In genomic region chrX:153793291-153793690, GRCh38 we compare ENCODE assay signal across 8 cellular contexts. TPM values are rescaled to one million over a fixed set of nuclear protein-coding genes. Genes with fewer than 3 reads are reported as not detected.
DNase-seq lines count a peak whose midpoint lies in the region; ATAC-seq and TF ChIP-seq lines count a peak whose summit lies in the region.

No MANE protein-coding gene starts in this region.

- TF ChIP-seq CTCF in AG10803 (conservative IDR thresholded peaks at IDR 0.05; ENCODE audit: low read length) (no peak), mammary epithelial cell (conservative IDR thresholded peaks at IDR 0.05 in 1 of 2, IDR thresholded peaks at IDR 0.05 in 1 of 2; ENCODE audit: extremely low read depth in 1 of 2, insufficient read depth in 1 of 2, low read depth in 1 of 2, low read length in 2 of 2) (no peak)

- H3K27me3 ChIP-seq in mammary epithelial cell (ENCODE audit: insufficient read depth, low read length) (no peaks in the 10 kb centered on the region), mononuclear cell (ENCODE audit: insufficient read depth, low read length) (no peaks in the 10 kb centered on the region)

- peaks cover 4% of the 10 kb centered on the region for H3K9me3 ChIP-seq in mammary epithelial cell (replicated peaks; ENCODE audit: insufficient read depth, low read length)
- no peaks in the 10 kb centered on the region for H3K9me3 ChIP-seq in mononuclear cell (ENCODE audit: low read depth, low read length)

- H3K27me3 Mint-ChIP-seq in IgD-negative memory B cell, result peaks cover 2% of the 10 kb centered on the region

- peak overlapping the region; percentile 92 for H2AFZ ChIP-seq in mammary epithelial cell (ENCODE audit: low read depth, low read length)

- peak overlapping the region; percentile 81 for H3K9ac ChIP-seq in mammary epithelial cell (ENCODE audit: insufficient read depth, low read length)

- H3K4me3 Mint-ChIP-seq in IgD-negative memory B cell, result peak overlapping the region; percentile 83 to 95 (median 90)

- no peaks in the 10 kb centered on the region for H3K36me3 Mint-ChIP-seq in IgD-negative memory B cell

- H3K9me3 Mint-ChIP-seq in IgD-negative memory B cell, result no peaks in the 10 kb centered on the region

- H4K20me1 ChIP-seq in mammary epithelial cell (ENCODE audit: insufficient read depth, low read length), result no peaks in the 10 kb centered on the region

- H3K27ac ChIP-seq in mammary epithelial cell (ENCODE audit: insufficient read depth, low read depth, low read length), result peak overlapping the region; percentile 89

- DNase-seq in AG10803 (ENCODE audit: low read depth) (no peak), mammary epithelial cell (no peak), NCI-H69 (lab: John Stamatoyannopoulos, UW) (no peak), NCI-H1436 treated with DMSO at 0.1 percent for 48 hours (lab: John Stamatoyannopoulos, UW) (no peak)

- 33% methylated on average over 7 of the region's 7 CpGs for WGBS in mammary epithelial cell (ENCODE audit: low coverage, missing lambda C conversion rate)

- intact Hi-C loops in mammary epithelial cell (cut with micrococcal nuclease), result no loop called here

- peak overlapping the region; percentile 80 for H3K4me3 ChIP-seq in AG10803 (ENCODE audit: low read length)
- H3K4me3 ChIP-seq in mammary epithelial cell (replicated peaks in 1 of 3; ENCODE audit: insufficient read depth in 1 of 3, low read depth in 2 of 3, low read length in 3 of 3), result peak overlapping the region; percentile 49 to 87 (median 70)
- peak overlapping the region; percentile 64 for H3K4me3 ChIP-seq in mononuclear cell (ENCODE audit: low read length)

- H3K36me3 ChIP-seq in mammary epithelial cell (ENCODE audit: insufficient read depth, low read length), result no peaks in the 10 kb centered on the region

- H3K79me2 ChIP-seq in mammary epithelial cell (ENCODE audit: insufficient read depth, low read length), result peaks cover 71% of the 10 kb centered on the region

- ATAC-seq in HG03159 (IDR thresholded peaks at IDR 0.05; ENCODE audit: unreplicated experiment) (no peak), HG03469 (IDR thresholded peaks at IDR 0.05; ENCODE audit: unreplicated experiment) (no peak)

- CTCF ChIA-PET in mammary epithelial cell (lab: Charles Lee; ENCODE audit: low non-redundant PET), result no interaction called here

- H3K27ac Mint-ChIP-seq in IgD-negative memory B cell, result peak overlapping the region in 1 of 3 donors; percentile 96

- H3K4me1 ChIP-seq in mammary epithelial cell (ENCODE audit: insufficient read depth, low read length) (peaks cover 16% of the 10 kb centered on the region), mononuclear cell (ENCODE audit: insufficient read depth, low read length) (peaks cover 29% of the 10 kb centered on the region)

- peak overlapping the region; percentile 80 for H3K4me2 ChIP-seq in mammary epithelial cell (ENCODE audit: insufficient read depth, low read depth, low read length)

- dilution Hi-C loops in mammary epithelial cell (cut with HindIII; ENCODE audit: low sequenced_read_pairs), result no loop called here

- in situ Hi-C loops in mammary epithelial cell (cut with MboI; ENCODE audit: low sequenced_read_pairs in 2 of 2), result no loop called here

- no TSS peak for BruUV-seq in mammary epithelial cell (replicated peaks; lab: Mats Ljungman, UMichigan)

- peaks cover 0 to 11% (median 8%) of the 10 kb centered on the region in 3 donors for H3K4me1 Mint-ChIP-seq in IgD-negative memory B cell

RNA-seq across cellular contexts. Expression of gene IDH3G, which starts 0.9 kb away (rescaled TPM):
- polyA plus RNA-seq in IgD-negative memory B cell (104 TPM), mammary epithelial cell (89.3 TPM)
- total RNA-seq in mammary epithelial cell (10 to 100 TPM; 40.5 to 54.9 TPM), mononuclear cell (42.3 TPM)
- 76.4 TPM for polyA minus RNA-seq in mammary epithelial cell

RNA-seq across cellular contexts. Expression of gene SSR4, which starts 1.2 kb away (rescaled TPM):
- polyA plus RNA-seq in IgD-negative memory B cell (395 TPM), mammary epithelial cell (276 TPM)
- total RNA-seq in mammary epithelial cell (100 to 1,000 TPM; 104 to 173 TPM), mononuclear cell (121 TPM)
- 111 TPM for polyA minus RNA-seq in mammary epithelial cell

RNA-seq across cellular contexts. Expression of gene SRPK3, which starts 12.4 kb away (rescaled TPM):
- not detected for polyA plus RNA-seq in IgD-negative memory B cell
- under 1 TPM; 0.09 to 0.33 TPM for total RNA-seq in mammary epithelial cell
- polyA plus RNA-seq in mammary epithelial cell, result 0.10 TPM
- polyA minus RNA-seq in mammary epithelial cell, result not detected
- total RNA-seq in mononuclear cell, result under 0.01 TPM

RNA-seq across cellular contexts. Expression of gene PLXNB3, which starts 29.2 kb away (rescaled TPM):
- polyA plus RNA-seq in IgD-negative memory B cell (not detected), mammary epithelial cell (12.0 TPM)
- total RNA-seq in mammary epithelial cell (10 to 100 TPM; 15.2 to 24.6 TPM), mononuclear cell (0.21 TPM)
- 3.6 TPM for polyA minus RNA-seq in mammary epithelial cell

RNA-seq across cellular contexts. Expression of gene PDZD4, which starts 37.1 kb away (rescaled TPM):
- polyA plus RNA-seq in IgD-negative memory B cell, result 0.15 TPM
- total RNA-seq in mammary epithelial cell, result under 1 TPM; 0.33 to 0.54 TPM
- 0.23 TPM for polyA plus RNA-seq in mammary epithelial cell
- not detected for polyA minus RNA-seq in mammary epithelial cell
- total RNA-seq in mononuclear cell, result 15.6 TPM
